ENCODE assay signal across 29 cellular contexts in genomic region chr10:29417324-29417723, GRCh38.
"Had no signal": no experiment of that assay in that cellular context is flagged by ENCODE, and none has a peak within 500 bp of the region (broad histone marks: within the 10 kb centered on the region; RNA-seq: fewer than 3 reads in every experiment).

No MANE protein-coding gene starts in this region.

- FAIRE-seq: urothelium cell line had no signal

- DNase-seq: stimulated activated CD4-positive, alpha-beta T cell treated with anti-CD3 and anti-CD28 coated beads, Interleukin-2, amount 100 ng/mL, for 48 hours; stimulated activated CD4-positive, alpha-beta T cell treated with anti-CD3 and anti-CD28 coated beads, Interleukin-4, amount 100 ng/mL, for 1 hour; stimulated activated CD4-positive, alpha-beta T cell treated with anti-CD3 and anti-CD28 coated beads, Interleukin-4, amount 100 ng/mL, for 24 hours; stimulated activated CD4-positive, alpha-beta T cell treated with anti-CD3 and anti-CD28 coated beads, Interleukin-4, amount 100 ng/mL, for 4 hours; stimulated activated CD8-positive, alpha-beta memory T cell treated with anti-CD3 and anti-CD28 coated beads, Interleukin-4, amount 100 ng/mL, for 48 hours; stimulated activated naive B cell treated with anti-CD40 and anti-IgM and Interleukin-4, amounts not matched to agents 10 μg/mL and 1 μg/mL and 100 μg/mL, for 72 hours; stimulated activated naive CD4-positive, alpha-beta T cell; stimulated activated naive CD4-positive, alpha-beta T cell treated with Interleukin-2 at 50 U/mL for 16 hours; stimulated activated naive CD8-positive, alpha-beta T cell treated with anti-CD3 and anti-CD28 coated beads, Interleukin-15, amount 100 ng/mL, for 72 hours; stimulated activated naive CD8-positive, alpha-beta T cell treated with anti-CD3 and anti-CD28 coated beads, Interleukin-15, Interleukin-2, amounts not matched to agents 100 U/mL and 50 U/mL, for 24 hours; stomach; substantia nigra; testis; thyroid gland; tibial artery; transverse colon; trophoblast cell; upper lobe of left lung; upper lobe of right lung; uterus had no signal

- H3K27me3 ChIP-seq: stomach, suprapubic skin, testis, thyroid gland, tibial artery, tibial nerve, transverse colon, upper lobe of left lung, upper lobe of right lung, uterus, vagina had no signal

- H3K36me3 ChIP-seq: uterus had no signal

- H3K9me3 ChIP-seq: stomach, suprapubic skin, testis, thoracic aorta, thyroid gland, tibial artery, tibial nerve, transverse colon, upper lobe of left lung, upper lobe of right lung, uterus, vagina had no signal

- H3K27ac Mint-ChIP-seq: stimulated activated effector memory CD8-positive, alpha-beta T cell treated with anti-CD3 and anti-CD28 coated beads, Interleukin-12 subunit alpha, Interleukin-12 subunit beta, amount 100 ng/mL, for 72 hours; stimulated activated memory B cell treated with anti-CD40 and anti-IgM and Interleukin-4, amounts not matched to agents 10 μg/mL and 1 μg/mL and 100 μg/mL, for 72 hours; stimulated activated naive B cell treated with anti-CD40 and anti-IgM and Interleukin-4, amounts not matched to agents 10 μg/mL and 1 μg/mL and 100 μg/mL, for 72 hours; stimulated activated naive CD8-positive, alpha-beta T cell treated with anti-CD3 and anti-CD28 coated beads, Interleukin-15, amount 100 ng/mL, for 72 hours; stimulated activated naive CD8-positive, alpha-beta T cell treated with anti-CD3 and anti-CD28 coated beads, Interleukin-15, Interleukin-2, amounts not matched to agents 100 ng/mL and 50 ng/mL, for 24 hours; type B pancreatic cell had no signal

- H3K36me3 Mint-ChIP-seq: type B pancreatic cell had no signal

- H3K9me3 Mint-ChIP-seq: stimulated activated effector memory CD8-positive, alpha-beta T cell treated with anti-CD3 and anti-CD28 coated beads, Interleukin-12 subunit alpha, Interleukin-12 subunit beta, amount 100 ng/mL, for 72 hours; stimulated activated memory B cell treated with anti-CD40 and anti-IgM and Interleukin-4, amounts not matched to agents 10 μg/mL and 1 μg/mL and 100 μg/mL, for 72 hours; stimulated activated naive B cell treated with anti-CD40 and anti-IgM and Interleukin-4, amounts not matched to agents 10 μg/mL and 1 μg/mL and 100 μg/mL, for 72 hours; stimulated activated naive CD8-positive, alpha-beta T cell treated with anti-CD3 and anti-CD28 coated beads, Interleukin-15, amount 100 ng/mL, for 72 hours; stimulated activated naive CD8-positive, alpha-beta T cell treated with anti-CD3 and anti-CD28 coated beads, Interleukin-15, Interleukin-2, amounts not matched to agents 100 ng/mL and 50 ng/mL, for 24 hours; type B pancreatic cell had no signal

- H3K4me1 ChIP-seq: uterus had no signal

- ATAC-seq: stimulated activated effector memory CD8-positive, alpha-beta T cell treated with anti-CD3 and anti-CD28 coated beads, Interleukin-12 subunit alpha, Interleukin-12 subunit beta, amount 100 ng/mL, for 72 hours; stimulated activated memory B cell treated with anti-CD40 and anti-IgM and Interleukin-4, amounts not matched to agents 10 μg/mL and 1 μg/mL and 100 μg/mL, for 72 hours; stimulated activated naive B cell treated with anti-CD40 and anti-IgM and Interleukin-4, amounts not matched to agents 10 μg/mL and 1 μg/mL and 100 μg/mL, for 72 hours; stimulated activated naive CD8-positive, alpha-beta T cell treated with anti-CD3 and anti-CD28 coated beads, Interleukin-15, amount 100 ng/mL, for 72 hours; stimulated activated naive CD8-positive, alpha-beta T cell treated with anti-CD3 and anti-CD28 coated beads, Interleukin-15, Interleukin-2, amounts not matched to agents 100 U/mL and 50 U/mL, for 24 hours; upper lobe of right lung had no signal

- H3K4me1 Mint-ChIP-seq: stimulated activated memory B cell treated with anti-CD40 and anti-IgM and Interleukin-4, amounts not matched to agents 10 μg/mL and 1 μg/mL and 100 μg/mL, for 72 hours had no signal

- H3K4me3 ChIP-seq: stomach, suprapubic skin, testis, thoracic aorta, thyroid gland, tibial artery, tibial nerve, transverse colon, upper lobe of left lung, upper lobe of right lung, uterus, vagina had no signal

- H3K27ac ChIP-seq: stomach, suprapubic skin, testis, thoracic aorta, thyroid gland, tibial artery, tibial nerve, transverse colon, upper lobe of left lung, upper lobe of right lung, uterus, vagina had no signal

- H3K4me3 Mint-ChIP-seq: stimulated activated effector memory CD8-positive, alpha-beta T cell treated with anti-CD3 and anti-CD28 coated beads, Interleukin-12 subunit alpha, Interleukin-12 subunit beta, amount 100 ng/mL, for 72 hours; stimulated activated memory B cell treated with anti-CD40 and anti-IgM and Interleukin-4, amounts not matched to agents 10 μg/mL and 1 μg/mL and 100 μg/mL, for 72 hours; stimulated activated naive B cell treated with anti-CD40 and anti-IgM and Interleukin-4, amounts not matched to agents 10 μg/mL and 1 μg/mL and 100 μg/mL, for 72 hours; stimulated activated naive CD8-positive, alpha-beta T cell treated with anti-CD3 and anti-CD28 coated beads, Interleukin-15, amount 100 ng/mL, for 72 hours; stimulated activated naive CD8-positive, alpha-beta T cell treated with anti-CD3 and anti-CD28 coated beads, Interleukin-15, Interleukin-2, amounts not matched to agents 100 ng/mL and 50 ng/mL, for 24 hours; type B pancreatic cell had no signal

- H3K27me3 Mint-ChIP-seq: stimulated activated memory B cell treated with anti-CD40 and anti-IgM and Interleukin-4, amounts not matched to agents 10 μg/mL and 1 μg/mL and 100 μg/mL, for 72 hours; stimulated activated naive B cell treated with anti-CD40 and anti-IgM and Interleukin-4, amounts not matched to agents 10 μg/mL and 1 μg/mL and 100 μg/mL, for 72 hours; stimulated activated naive CD8-positive, alpha-beta T cell treated with anti-CD3 and anti-CD28 coated beads, Interleukin-15, amount 100 ng/mL, for 72 hours; stimulated activated naive CD8-positive, alpha-beta T cell treated with anti-CD3 and anti-CD28 coated beads, Interleukin-15, Interleukin-2, amounts not matched to agents 100 ng/mL and 50 ng/mL, for 24 hours; type B pancreatic cell had no signal
